In genomic region chr22:46650078-46650810, GRCh38 we compare ENCODE assay signal across 14 cellular contexts. TPM values are rescaled to one million over a fixed set of nuclear protein-coding genes. Genes with fewer than 3 reads are reported as not detected.
DNase-seq lines count a peak whose midpoint lies in the region; ATAC-seq, FAIRE-seq and TF ChIP-seq lines count a peak whose summit lies in the region.
"Had no signal": no experiment of that assay in that cellular context is flagged by ENCODE, and none has a peak within 500 bp of the region (broad histone marks: within the 10 kb centered on the region; RNA-seq: fewer than 3 reads in every experiment).

No MANE protein-coding gene starts in this region.

- no peaks in the 10 kb centered on the region for H3K9me3 ChIP-seq in esophagus (ENCODE audit: control insufficient read depth in 2 of 2, insufficient read depth in 1 of 2, low read depth in 1 of 2, low read length in 1 of 2)
- H3K9me3 ChIP-seq in naive thymus-derived CD4-positive, alpha-beta T cell (ENCODE audit: control insufficient read depth in 2 of 3, low read length in 3 of 3): no peaks in the 10 kb centered on the region
- H3K9me3 ChIP-seq: SJCRH30, tibial artery had no signal

- peak overlapping the region; percentile 22 to 48 for H3K27ac ChIP-seq in esophagus (ENCODE audit: low read depth in 2 of 2, low read length in 1 of 2)
- H3K27ac ChIP-seq in naive thymus-derived CD4-positive, alpha-beta T cell (ENCODE audit: low read depth, low read length): no peak overlapping the region
- H3K27ac ChIP-seq: SJCRH30, tibial artery had no signal

- peaks cover 2% of the 10 kb centered on the region for H3K36me3 Mint-ChIP-seq in activated CD8-positive, alpha-beta T cell treated with anti-CD3 and anti-CD28 coated beads for 36 hours (ENCODE audit: low read depth)
- H3K36me3 Mint-ChIP-seq in activated CD8-positive, alpha-beta T cell treated with anti-CD3 and anti-CD28 coated beads, Interleukin-2, amount 10 ng/mL, durations not matched to agents 7 days and 5 days (ENCODE audit: low read depth): no peaks in the 10 kb centered on the region
- H3K36me3 Mint-ChIP-seq in naive B cell: no peaks in the 10 kb centered on the region
- H3K36me3 Mint-ChIP-seq in naive thymus-derived CD4-positive, alpha-beta T cell: peaks cover 0 to 11% (median 3%) of the 10 kb centered on the region in 5 donors

- CTCF ChIA-PET in activated CD8-positive, alpha-beta T cell treated with anti-CD3 and anti-CD28 coated beads for 36 hours (lab: Charles Lee): no interaction called here
- CTCF ChIA-PET in activated CD8-positive, alpha-beta T cell treated with anti-CD3 and anti-CD28 coated beads, Interleukin-2, amount 10 ng/mL, durations not matched to agents 7 days and 5 days (lab: Charles Lee): no interaction called here
- CTCF ChIA-PET in naive thymus-derived CD4-positive, alpha-beta T cell (lab: Charles Lee): no interaction called here

- peak overlapping the region; percentile 34 for H3K27ac Mint-ChIP-seq in activated CD8-positive, alpha-beta T cell treated with anti-CD3 and anti-CD28 coated beads for 36 hours
- no peak overlapping the region for H3K27ac Mint-ChIP-seq in activated CD8-positive, alpha-beta T cell treated with anti-CD3 and anti-CD28 coated beads, Interleukin-2, amount 10 ng/mL, durations not matched to agents 7 days and 5 days
- peak overlapping the region in 4 of 6 donors; percentile 19 to 85 (median 71) for H3K27ac Mint-ChIP-seq in naive B cell
- peak overlapping the region in 1 of 9 donors; percentile 23 for H3K27ac Mint-ChIP-seq in naive thymus-derived CD4-positive, alpha-beta T cell
- H3K27ac Mint-ChIP-seq: activated naive CD8-positive, alpha-beta T cell treated with anti-CD3 and anti-CD28 coated beads, Interleukin-2, amount 10 ng/mL, durations not matched to agents 7 days and 5 days had no signal

- H3K4me1 Mint-ChIP-seq in activated CD8-positive, alpha-beta T cell treated with anti-CD3 and anti-CD28 coated beads for 36 hours (ENCODE audit: low read depth): peaks cover 27% of the 10 kb centered on the region
- peaks cover 29% of the 10 kb centered on the region for H3K4me1 Mint-ChIP-seq in activated CD8-positive, alpha-beta T cell treated with anti-CD3 and anti-CD28 coated beads, Interleukin-2, amount 10 ng/mL, durations not matched to agents 7 days and 5 days (ENCODE audit: low read depth)
- H3K4me1 Mint-ChIP-seq in naive B cell: peaks cover 48 to 69% (median 59%) of the 10 kb centered on the region in 3 donors
- peaks cover 9 to 26% (median 19%) of the 10 kb centered on the region in 7 donors for H3K4me1 Mint-ChIP-seq in naive thymus-derived CD4-positive, alpha-beta T cell

- H3K27me3 ChIP-seq in esophagus (ENCODE audit: control insufficient read depth in 1 of 2, insufficient read depth in 2 of 2, low read length in 2 of 2): no peaks in the 10 kb centered on the region
- H3K27me3 ChIP-seq in naive thymus-derived CD4-positive, alpha-beta T cell (ENCODE audit: control insufficient read depth in 2 of 2, insufficient read depth in 2 of 2, low read length in 2 of 2): no peaks in the 10 kb centered on the region
- H3K27me3 ChIP-seq: SJCRH30, tibial artery had no signal

- DNase-seq in activated CD8-positive, alpha-beta T cell treated with anti-CD3 and anti-CD28 coated beads for 36 hours: no peak
- DNase-seq in activated CD8-positive, alpha-beta T cell treated with anti-CD3 and anti-CD28 coated beads, Interleukin-2, amount 10 ng/mL, durations not matched to agents 7 days and 5 days: no peak
- DNase-seq in naive B cell (no peak), urothelium cell line (ENCODE audit: low spot score) (no peak)
- DNase-seq in naive thymus-derived CD4-positive, alpha-beta T cell: no peak
- DNase-seq: activated naive CD8-positive, alpha-beta T cell treated with anti-CD3 and anti-CD28 coated beads, Interleukin-2, amount 10 ng/mL, durations not matched to agents 7 days and 5 days; DMS 273 treated with DMSO at 0.1 percent for 48 hours; NCI-H1694 treated with DMSO at 0.1 percent for 48 hours; SJCRH30; tibial artery had no signal

- no peaks in the 10 kb centered on the region for H3K9me3 Mint-ChIP-seq in activated CD8-positive, alpha-beta T cell treated with anti-CD3 and anti-CD28 coated beads for 36 hours
- no peaks in the 10 kb centered on the region for H3K9me3 Mint-ChIP-seq in activated CD8-positive, alpha-beta T cell treated with anti-CD3 and anti-CD28 coated beads, Interleukin-2, amount 10 ng/mL, durations not matched to agents 7 days and 5 days (ENCODE audit: insufficient read depth)
- H3K9me3 Mint-ChIP-seq in naive B cell: peaks cover 0 to 8% (median 0%) of the 10 kb centered on the region in 7 donors
- peaks cover 0 to 8% (median 0%) of the 10 kb centered on the region in 11 donors for H3K9me3 Mint-ChIP-seq in naive thymus-derived CD4-positive, alpha-beta T cell

- POLR2A ChIA-PET in activated CD8-positive, alpha-beta T cell treated with anti-CD3 and anti-CD28 coated beads for 36 hours (lab: Charles Lee): no interaction called here
- POLR2A ChIA-PET in activated CD8-positive, alpha-beta T cell treated with anti-CD3 and anti-CD28 coated beads, Interleukin-2, amount 10 ng/mL, durations not matched to agents 7 days and 5 days (lab: Charles Lee): no interaction called here
- POLR2A ChIA-PET in naive thymus-derived CD4-positive, alpha-beta T cell (lab: Charles Lee): no interaction called here

- WGBS in esophagus, 2 donors: 75 to 79% methylated on average over 25 of the region's 25 CpGs

- no peak overlapping the region for H3K4me3 ChIP-seq in esophagus (ENCODE audit: low read depth in 1 of 2, low read length in 2 of 2)
- H3K4me3 ChIP-seq in naive thymus-derived CD4-positive, alpha-beta T cell (ENCODE audit: low read length): no peak overlapping the region
- H3K4me3 ChIP-seq: SJCRH30, tibial artery had no signal

- no peaks in the 10 kb centered on the region for H3K36me3 ChIP-seq in esophagus (ENCODE audit: control insufficient read depth in 2 of 2, insufficient read depth in 2 of 2, low read length in 1 of 2)
- H3K36me3 ChIP-seq in naive thymus-derived CD4-positive, alpha-beta T cell (ENCODE audit: control insufficient read depth in 2 of 3, insufficient read depth in 3 of 3, low read length in 3 of 3): no peaks in the 10 kb centered on the region
- H3K36me3 ChIP-seq: SJCRH30, tibial artery had no signal

- intact Hi-C loops in activated CD8-positive, alpha-beta T cell treated with anti-CD3 and anti-CD28 coated beads for 36 hours (cut with micrococcal nuclease): no loop called here
- intact Hi-C loops in naive thymus-derived CD4-positive, alpha-beta T cell (cut with micrococcal nuclease): no loop called here

- no peak overlapping the region for H3K4me3 Mint-ChIP-seq in activated CD8-positive, alpha-beta T cell treated with anti-CD3 and anti-CD28 coated beads for 36 hours
- no peak overlapping the region for H3K4me3 Mint-ChIP-seq in activated CD8-positive, alpha-beta T cell treated with anti-CD3 and anti-CD28 coated beads, Interleukin-2, amount 10 ng/mL, durations not matched to agents 7 days and 5 days
- peak overlapping the region in 3 of 8 donors; percentile 29 to 56 (median 46) for H3K4me3 Mint-ChIP-seq in naive B cell
- no peak overlapping the region for H3K4me3 Mint-ChIP-seq in naive thymus-derived CD4-positive, alpha-beta T cell
- H3K4me3 Mint-ChIP-seq: activated naive CD8-positive, alpha-beta T cell treated with anti-CD3 and anti-CD28 coated beads, Interleukin-2, amount 10 ng/mL, durations not matched to agents 7 days and 5 days had no signal

- peak; percentile 62 for FAIRE-seq in urothelium cell line (lab: Jason Lieb, UNC)
- FAIRE-seq: TTC549 had no signal

- TF ChIP-seq CTCF in activated CD8-positive, alpha-beta T cell treated with anti-CD3 and anti-CD28 coated beads for 36 hours (IDR thresholded peaks at IDR 0.05): no peak

- peaks cover 11 to 55% of the 10 kb centered on the region in 2 donors for H3K4me1 ChIP-seq in esophagus (ENCODE audit: control insufficient read depth in 2 of 2, insufficient read depth in 2 of 2, low read length in 1 of 2)
- no peaks in the 10 kb centered on the region for H3K4me1 ChIP-seq in naive thymus-derived CD4-positive, alpha-beta T cell (ENCODE audit: control insufficient read depth in 2 of 2, insufficient read depth in 2 of 2, low read length in 2 of 2)

- no peaks in the 10 kb centered on the region for H3K27me3 Mint-ChIP-seq in activated CD8-positive, alpha-beta T cell treated with anti-CD3 and anti-CD28 coated beads for 36 hours
- no peaks in the 10 kb centered on the region for H3K27me3 Mint-ChIP-seq in activated CD8-positive, alpha-beta T cell treated with anti-CD3 and anti-CD28 coated beads, Interleukin-2, amount 10 ng/mL, durations not matched to agents 7 days and 5 days (ENCODE audit: low read depth)
- H3K27me3 Mint-ChIP-seq in naive B cell: no peaks in the 10 kb centered on the region
- no peaks in the 10 kb centered on the region for H3K27me3 Mint-ChIP-seq in naive thymus-derived CD4-positive, alpha-beta T cell
- H3K27me3 Mint-ChIP-seq: activated naive CD8-positive, alpha-beta T cell treated with anti-CD3 and anti-CD28 coated beads, Interleukin-2, amount 10 ng/mL, durations not matched to agents 7 days and 5 days had no signal

- ATAC-seq in activated CD8-positive, alpha-beta T cell treated with anti-CD3 and anti-CD28 coated beads for 36 hours: no peak
- ATAC-seq in activated CD8-positive, alpha-beta T cell treated with anti-CD3 and anti-CD28 coated beads, Interleukin-2, amount 10 ng/mL, durations not matched to agents 7 days and 5 days: no peak
- no peak for ATAC-seq in naive B cell (ENCODE audit: low read depth in 2 of 2)
- ATAC-seq in naive thymus-derived CD4-positive, alpha-beta T cell: no peak
- ATAC-seq in GM19397 (IDR thresholded peaks at IDR 0.05; ENCODE audit: unreplicated experiment): no peak
- no peak for ATAC-seq in GM21723 (IDR thresholded peaks at IDR 0.05; ENCODE audit: unreplicated experiment)

RNA-seq across cellular contexts. Expression of gene GRAMD4, which starts 30.1 kb away (rescaled TPM):
- 10 to 100 TPM; 26.9 to 28.1 TPM for total RNA-seq in activated CD8-positive, alpha-beta T cell treated with anti-CD3 and anti-CD28 coated beads for 36 hours
- 10 to 100 TPM; 41.2 to 42.1 TPM for total RNA-seq in activated CD8-positive, alpha-beta T cell treated with anti-CD3 and anti-CD28 coated beads, Interleukin-2, amount 10 ng/mL, durations not matched to agents 7 days and 5 days
- polyA plus RNA-seq in esophagus (10 to 100 TPM; 15.6 to 18.0 TPM), naive B cell (ENCODE audit: low read depth in 6 of 6) (10 to 100 TPM in 1 of 6 donors, 1 to 10 TPM in 5; 4.0 to 12.5 (median 6.9) TPM)
- 10 to 100 TPM; 13.9 to 48.5 (median 15.6) TPM for total RNA-seq in naive thymus-derived CD4-positive, alpha-beta T cell
- polyA plus RNA-seq in naive thymus-derived CD4-positive, alpha-beta T cell: 1 to 10 TPM; 2.1 to 2.8 TPM
